In the genomic region with DNA sequence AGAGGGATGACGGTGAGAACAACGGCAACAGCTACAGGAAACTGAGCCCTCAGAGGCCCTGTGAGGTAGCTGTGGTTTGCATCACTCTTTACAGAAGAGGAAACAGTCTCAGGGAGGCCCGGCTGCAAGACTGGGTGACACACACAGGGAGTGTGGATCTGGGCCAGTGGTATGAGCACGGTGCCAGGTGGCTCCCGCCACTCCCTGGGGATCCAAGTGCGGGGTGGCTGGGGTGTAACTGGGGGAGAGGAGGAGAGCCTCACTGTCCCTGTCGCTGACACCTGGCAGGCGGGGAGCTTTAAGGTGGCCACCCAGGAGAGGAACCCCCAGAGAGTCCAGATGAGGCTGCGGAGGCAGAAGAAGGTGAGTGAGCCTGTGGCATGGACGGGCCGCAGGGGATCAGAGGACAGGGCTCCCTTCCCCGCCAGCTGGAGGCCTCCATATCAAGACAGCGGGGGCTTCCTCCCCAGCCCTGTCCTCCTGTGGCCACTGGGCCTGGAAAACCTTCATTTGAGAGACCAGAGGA, we compare ENCODE assay signal across 9 cellular contexts. TPM values are rescaled to one million over a fixed set of nuclear protein-coding genes. Genes with fewer than 3 reads are reported as not detected.
DNase-seq lines count a peak whose midpoint lies in the region; ATAC-seq and TF ChIP-seq lines count a peak whose summit lies in the region.
"Had no signal": no experiment of that assay in that cellular context is flagged by ENCODE, and none has a peak within 500 bp of the region (broad histone marks: within the 10 kb centered on the region; RNA-seq: fewer than 3 reads in every experiment).

No MANE protein-coding gene starts in this region.

- no peaks in the 10 kb centered on the region for H3K27me3 ChIP-seq in smooth muscle cell (ENCODE audit: low read depth)

- TF ChIP-seq CTCF in smooth muscle cell (IDR thresholded peaks at IDR 0.05; ENCODE audit: borderline replicate concordance, insufficient read depth, poor library complexity, severe bottlenecking): no peak

- H3K27ac Mint-ChIP-seq in activated CD4-positive, alpha-beta T cell treated with anti-CD3 and anti-CD28 coated beads for 36 hours: peak overlapping the region; percentile 100

- H3F3A ChIP-seq in smooth muscle cell (ENCODE audit: low read depth): no peaks in the 10 kb centered on the region

- no peak overlapping the region for H3K4me2 ChIP-seq in smooth muscle cell

- peaks cover 6% of the 10 kb centered on the region for H3K36me3 ChIP-seq in smooth muscle cell (ENCODE audit: low read depth)

- intact Hi-C loops in activated CD4-positive, alpha-beta T cell treated with anti-CD3 and anti-CD28 coated beads for 36 hours (cut with DNase I, micrococcal nuclease): loop anchor here (1.0 kb wide), 2 partner anchors 9 to 21 kb away; no protein-coding TSS in a partner anchor

- no peak overlapping the region for H3K4me3 ChIP-seq in smooth muscle cell

- DNase-seq in activated CD4-positive, alpha-beta T cell treated with anti-CD3 and anti-CD28 coated beads for 36 hours: peak; percentile 91
- peak; percentile 68 for DNase-seq in effector CD4-positive, alpha-beta T cell
- peak; percentile 43 to 76 (median 73) for DNase-seq in stimulated activated CD4-positive, alpha-beta T cell treated with anti-CD3 and anti-CD28 coated beads, TNF-alpha, amount 100 ng/mL, for 48 hours (ENCODE audit: low read depth in 3 of 3)
- DNase-seq in NCI-H146 treated with DMSO at 0.1 percent for 48 hours (lab: John Stamatoyannopoulos, UW; ENCODE audit: unreplicated experiment) (no peak), smooth muscle cell (lab: John Stamatoyannopoulos, UW; ENCODE audit: unreplicated experiment) (no peak), islet precursor cell (no peak)

- peaks cover 47% of the 10 kb centered on the region for H3K36me3 Mint-ChIP-seq in activated CD4-positive, alpha-beta T cell treated with anti-CD3 and anti-CD28 coated beads for 36 hours (ENCODE audit: low read depth)

- H3K4me3 Mint-ChIP-seq in activated CD4-positive, alpha-beta T cell treated with anti-CD3 and anti-CD28 coated beads for 36 hours: peak overlapping the region; percentile 90

- no peak overlapping the region for H3K27ac ChIP-seq in smooth muscle cell (ENCODE audit: low read depth)

- H2AFZ ChIP-seq in smooth muscle cell (ENCODE audit: low read depth): no peak overlapping the region

- peaks cover 47% of the 10 kb centered on the region for H3K4me1 Mint-ChIP-seq in activated CD4-positive, alpha-beta T cell treated with anti-CD3 and anti-CD28 coated beads for 36 hours

- CTCF ChIA-PET in activated CD4-positive, alpha-beta T cell treated with anti-CD3 and anti-CD28 coated beads for 36 hours (lab: Charles Lee): interaction anchor here (0.6 to 1.3 kb wide), 5 partner anchors 12 to 1229 kb away, joined by 3 to 4 read pairs (median 3); a partner anchor contains a TSS

- WGBS in smooth muscle cell (ENCODE audit: low lambda C conversion rate): 96% methylated on average over 13 of the region's 13 CpGs

- H3K79me2 ChIP-seq in smooth muscle cell (ENCODE audit: low read depth): no peaks in the 10 kb centered on the region

- ATAC-seq in GM18519 (IDR thresholded peaks at IDR 0.05; ENCODE audit: low FRiP score, unreplicated experiment) (peak; percentile 49), HG03064 (IDR thresholded peaks at IDR 0.05; ENCODE audit: low read depth, unreplicated experiment) (peak; percentile 84)
- ATAC-seq in activated CD4-positive, alpha-beta T cell treated with anti-CD3 and anti-CD28 coated beads for 36 hours: peak; percentile 100

- H4K20me1 ChIP-seq in smooth muscle cell (ENCODE audit: low read depth): peaks cover 41% of the 10 kb centered on the region

- H3K27me3 Mint-ChIP-seq in activated CD4-positive, alpha-beta T cell treated with anti-CD3 and anti-CD28 coated beads for 36 hours: no peaks in the 10 kb centered on the region

- POLR2A ChIA-PET in activated CD4-positive, alpha-beta T cell treated with anti-CD3 and anti-CD28 coated beads for 36 hours (lab: Charles Lee): interaction anchor here (0.5 to 0.9 kb wide), 5 partner anchors 17 to 684 kb away, joined by 3 to 4 read pairs (median 3); no protein-coding TSS in a partner anchor

- H3K4me1 ChIP-seq in smooth muscle cell (ENCODE audit: low read depth): no peaks in the 10 kb centered on the region

- no peak overlapping the region for H3K9ac ChIP-seq in smooth muscle cell (ENCODE audit: low read depth)

- no peaks in the 10 kb centered on the region for H3K9me3 Mint-ChIP-seq in activated CD4-positive, alpha-beta T cell treated with anti-CD3 and anti-CD28 coated beads for 36 hours (ENCODE audit: low read depth)

- H3K9me3 ChIP-seq in smooth muscle cell (replicated peaks; ENCODE audit: low read depth): no peaks in the 10 kb centered on the region

RNA-seq across cellular contexts. Expression of a gene that starts 5.6 kb away (rescaled TPM):
- total RNA-seq in activated CD4-positive, alpha-beta T cell treated with anti-CD3 and anti-CD28 coated beads for 36 hours: 10 to 100 TPM; 13.5 to 14.6 TPM
- not detected in 2 replicates for total RNA-seq in smooth muscle cell
- 0.23 and 0.43 TPM in 2 replicates for polyA plus RNA-seq in smooth muscle cell
- total RNA-seq: HT1080 had no signal

RNA-seq across cellular contexts. Expression of a gene that starts 54.5 kb away (rescaled TPM):
- 1 to 10 TPM; 1.6 to 1.7 TPM for total RNA-seq in activated CD4-positive, alpha-beta T cell treated with anti-CD3 and anti-CD28 coated beads for 36 hours
- total RNA-seq in smooth muscle cell: 6.9 and 7.5 TPM in 2 replicates
- 2.1 and 2.4 TPM in 2 replicates for polyA plus RNA-seq in smooth muscle cell

RNA-seq across cellular contexts. Expression of a gene that starts 57.8 kb away (rescaled TPM):
- under 1 TPM in 1 of 2 experiments, not detected in 1; 0.80 TPM for total RNA-seq in activated CD4-positive, alpha-beta T cell treated with anti-CD3 and anti-CD28 coated beads for 36 hours
- not detected in 2 replicates for total RNA-seq in smooth muscle cell
- polyA plus RNA-seq in smooth muscle cell: 0.66 TPM in 1 of 2 replicates, not detected in the other
- total RNA-seq: HT1080 had no signal

Comparison
In these comparisons a context has a peak if more than half of its experiments do, and no peak if none do; other contexts are left out.
1. ATAC-seq: peak in every context shown above with its lines; median percentile 100 in activated CD4-positive, alpha-beta T cell treated with anti-CD3 and anti-CD28 coated beads for 36 hours; 84 in HG03064; 49 in GM18519.
2. DNase-seq: peak in activated CD4-positive, alpha-beta T cell treated with anti-CD3 and anti-CD28 coated beads for 36 hours (single experiment), effector CD4-positive, alpha-beta T cell (single experiment) and stimulated activated CD4-positive, alpha-beta T cell treated with anti-CD3 and anti-CD28 coated beads, TNF-alpha, amount 100 ng/mL, for 48 hours (3 of 3); none in NCI-H146 treated with DMSO at 0.1 percent for 48 hours (single experiment), smooth muscle cell (single experiment) and islet precursor cell (single experiment).
3. RNA of a gene that starts 5.6 kb away (total RNA-seq): 13.5 to 14.6 TPM in activated CD4-positive, alpha-beta T cell treated with anti-CD3 and anti-CD28 coated beads for 36 hours; not detected in smooth muscle cell; every median in the first group is over 10 times any median in the second.